19 cellular contexts compared by ENCODE assay signal in genomic region chr14:25413058-25413457, GRCh38.
A peak's percentile ranks its signal among the peaks of the same experiment; 100 is the strongest.
DNase-seq lines count a peak whose midpoint lies in the region; ATAC-seq and TF ChIP-seq lines count a peak whose summit lies in the region.
"Had no signal": no experiment of that assay in that cellular context is flagged by ENCODE, and none has a peak within 500 bp of the region (broad histone marks: within the 10 kb centered on the region; RNA-seq: fewer than 3 reads in every experiment).

No MANE protein-coding gene starts in this region.

- H4K20me1 ChIP-seq in GM23338 (replicated peaks; ENCODE audit: insufficient read depth), result no peaks in the 10 kb centered on the region
- H4K20me1 ChIP-seq: BLaER1 treated with 17β-estradiol and CSF1 and Interleukin-3, amounts not matched to agents 10 nM and 100 nM had no signal

- no peak overlapping the region for H3K4me2 ChIP-seq in GM23338
- H3K4me2 ChIP-seq: A549; BLaER1 treated with 17β-estradiol and CSF1 and Interleukin-3, amounts not matched to agents 10 nM and 100 nM had no signal

- no peak overlapping the region for H3K4me3 Mint-ChIP-seq in GM23338
- H3K4me3 Mint-ChIP-seq: CD14-positive monocyte; CD4-positive, alpha-beta T cell; CD8-positive, alpha-beta memory T cell had no signal

- H3K9me3 ChIP-seq in muscle layer of colon (ENCODE audit: low read length), result no peaks in the 10 kb centered on the region
- H3K9me3 ChIP-seq: A549; BE2C; BLaER1 treated with 17β-estradiol and CSF1 and Interleukin-3, amounts not matched to agents 10 nM and 100 nM had no signal

- H3K79me2 ChIP-seq in GM23338 (replicated peaks; ENCODE audit: insufficient read depth), result no peaks in the 10 kb centered on the region

- H3K27ac Mint-ChIP-seq in GM23338, result no peak overlapping the region
- H3K27ac Mint-ChIP-seq: CD14-positive monocyte; CD4-positive, alpha-beta T cell; CD8-positive, alpha-beta memory T cell had no signal

- no peaks in the 10 kb centered on the region for H3F3A ChIP-seq in GM23338 (replicated peaks; ENCODE audit: low read depth)

- no peak overlapping the region for H3K9ac ChIP-seq in muscle layer of colon (ENCODE audit: low read length)
- H3K9ac ChIP-seq: BLaER1 treated with 17β-estradiol and CSF1 and Interleukin-3, amounts not matched to agents 10 nM and 100 nM had no signal

- ATAC-seq in GM23338 (no peak), GM21825 (IDR thresholded peaks at IDR 0.05; ENCODE audit: unreplicated experiment) (no peak)
- ATAC-seq: A549 had no signal

- TF ChIP-seq EP300 in Ishikawa (IDR thresholded peaks at IDR 0.05; ENCODE audit: borderline replicate concordance), result no peak

- no peaks in the 10 kb centered on the region for H3K4me1 ChIP-seq in GM23338 (ENCODE audit: insufficient read depth)
- peaks cover 41% of the 10 kb centered on the region for H3K4me1 ChIP-seq in muscle layer of colon (ENCODE audit: insufficient read depth, low read length)
- H3K4me1 ChIP-seq: A549; BE2C; BLaER1 treated with 17β-estradiol and CSF1 and Interleukin-3, amounts not matched to agents 10 nM and 100 nM had no signal

- no peaks in the 10 kb centered on the region for H3K9me3 Mint-ChIP-seq in GM23338
- H3K9me3 Mint-ChIP-seq: CD14-positive monocyte; CD4-positive, alpha-beta T cell had no signal

- H3K36me3 Mint-ChIP-seq in GM23338 (ENCODE audit: low read depth), result no peaks in the 10 kb centered on the region
- H3K36me3 Mint-ChIP-seq: CD14-positive monocyte; CD8-positive, alpha-beta memory T cell had no signal

- H3K27me3 Mint-ChIP-seq in GM23338 (ENCODE audit: insufficient read depth, low read depth, poor library complexity), result peaks cover 2% of the 10 kb centered on the region
- H3K27me3 Mint-ChIP-seq: CD4-positive, alpha-beta T cell; CD8-positive, alpha-beta memory T cell had no signal

- DNase-seq in GM23338 (ENCODE audit: low spot score) (no peak), dermis blood vessel endothelial cell (no peak), NAMALWA (ENCODE audit: low spot score) (no peak)
- DNase-seq: 8988T; AML-193; BE2C; CD4-positive, alpha-beta T cell; CD8-positive, alpha-beta memory T cell; DMS 273 treated with DMSO at 0.1 percent for 48 hours; DMS79; EL; GF-D8; H7 had no signal

- H3K36me3 ChIP-seq in GM23338 (ENCODE audit: insufficient read depth) (no peaks in the 10 kb centered on the region), muscle layer of colon (ENCODE audit: insufficient read depth, low read length) (no peaks in the 10 kb centered on the region)
- H3K36me3 ChIP-seq: BE2C; BLaER1 treated with 17β-estradiol and CSF1 and Interleukin-3, amounts not matched to agents 10 nM and 100 nM had no signal

- H3K4me3 ChIP-seq in GM23338 (no peak overlapping the region), muscle layer of colon (ENCODE audit: low read depth in 1 of 2, low read length in 2 of 2) (no peak overlapping the region)
- H3K4me3 ChIP-seq: A549; BLaER1 treated with 17β-estradiol and CSF1 and Interleukin-3, amounts not matched to agents 10 nM and 100 nM had no signal

- no peak overlapping the region for H2AFZ ChIP-seq in GM23338

- H3K27me3 ChIP-seq in GM23338 (ENCODE audit: insufficient read depth) (no peaks in the 10 kb centered on the region), muscle layer of colon (ENCODE audit: control insufficient read depth in 1 of 2, insufficient read depth in 2 of 2, low read length in 2 of 2) (no peaks in the 10 kb centered on the region)
- H3K27me3 ChIP-seq: BE2C; BLaER1 treated with 17β-estradiol and CSF1 and Interleukin-3, amounts not matched to agents 10 nM and 100 nM had no signal

- no peaks in the 10 kb centered on the region for H3K4me1 Mint-ChIP-seq in GM23338
- H3K4me1 Mint-ChIP-seq: CD14-positive monocyte; CD8-positive, alpha-beta memory T cell had no signal

- no peak for TF ChIP-seq CTCF in GM23338 (conservative IDR thresholded peaks at IDR 0.05; ENCODE audit: low read depth in 2 of 2)

- H3K27ac ChIP-seq in GM23338 (ENCODE audit: low read depth) (no peak overlapping the region), muscle layer of colon (ENCODE audit: low read depth, low read length) (peak overlapping the region; percentile 41)
- H3K27ac ChIP-seq: A549; BLaER1 treated with 17β-estradiol and CSF1 and Interleukin-3, amounts not matched to agents 10 nM and 100 nM had no signal

- no peaks in the 10 kb centered on the region for H3K9me2 ChIP-seq in GM23338 (ENCODE audit: insufficient read depth)

- TF ChIP-seq RAD21 in Ishikawa (IDR thresholded peaks at IDR 0.05; ENCODE audit: low read depth), result no peak

TF ChIP-seq in GM23338, 12 proteins besides CTCF, POLR2A, EP300 and RAD21:
- TF ChIP-seq NANOG (IDR thresholded peaks at IDR 0.05; ENCODE audit: borderline replicate concordance) (no peak), POLR2AphosphoS5 (IDR thresholded peaks at IDR 0.05; ENCODE audit: low read depth) (no peak), CREB1 (CRISPR knock-in tag; IDR thresholded peaks at IDR 0.05; ENCODE audit: low read depth) (no peak), ETS1 (IDR thresholded peaks at IDR 0.05) (no peak), REST (IDR thresholded peaks at IDR 0.05; ENCODE audit: unreplicated experiment) (peak; percentile 36)
TF ChIP-seq in GM23338: peak in this region for 1.

TF ChIP-seq in Ishikawa, 13 proteins besides CTCF, POLR2A, EP300 and RAD21:
- TF ChIP-seq YY1 (IDR thresholded peaks at IDR 0.05; ENCODE audit: low read depth) (no peak), TCF12 (IDR thresholded peaks at IDR 0.05; ENCODE audit: low read depth) (no peak), CREB1 (IDR thresholded peaks at IDR 0.05; ENCODE audit: low read depth) (no peak), REST (IDR thresholded peaks at IDR 0.05; ENCODE audit: low read depth) (peak; percentile 76)
TF ChIP-seq in Ishikawa: peak in this region for 1.
